ENCODE assay signal across 26 cellular contexts in the genomic region with DNA sequence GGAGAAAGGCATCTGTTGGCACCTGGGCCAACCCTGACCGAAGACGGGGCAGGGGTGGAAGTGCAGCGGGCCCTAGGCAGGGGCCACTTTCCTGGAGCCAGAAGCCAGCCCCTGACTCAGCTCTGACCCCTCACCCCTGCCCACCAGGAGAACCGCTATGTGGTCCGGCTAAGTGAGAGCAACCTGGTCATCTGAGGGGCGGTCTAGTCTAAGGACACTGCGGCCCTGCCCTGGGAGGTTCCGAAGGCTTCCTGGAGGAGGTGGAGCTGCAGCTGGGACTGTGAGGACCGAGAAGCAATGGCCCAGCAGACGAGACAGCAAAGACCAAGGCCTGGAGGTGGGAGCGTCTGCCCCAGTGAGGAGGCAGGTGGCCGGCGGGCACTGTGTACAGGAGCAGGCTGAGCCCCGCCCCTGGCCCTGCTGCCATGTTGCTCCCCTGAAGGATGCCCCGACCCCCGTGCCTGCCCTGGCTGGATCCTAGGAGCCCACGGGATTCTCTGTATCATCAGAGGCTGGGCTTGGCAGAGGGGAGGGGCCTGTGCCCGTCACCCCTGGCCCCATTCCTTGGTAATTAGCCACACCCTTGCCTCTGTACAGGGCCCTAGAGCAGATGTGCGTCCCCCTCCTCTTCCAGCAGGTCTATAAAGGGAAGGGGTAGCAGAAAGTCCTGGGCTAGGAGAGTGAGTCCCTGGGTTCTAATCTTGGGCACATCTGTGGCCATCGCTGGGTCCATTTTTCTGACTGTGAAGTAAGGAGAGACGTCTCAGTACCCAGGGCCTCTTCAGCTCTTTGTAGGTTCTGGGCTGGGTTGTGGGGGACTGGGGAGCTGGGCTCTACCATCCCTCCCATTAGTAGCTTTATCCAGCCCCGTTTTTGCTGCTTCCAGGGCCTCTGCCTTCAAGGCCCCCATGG. TPM values are rescaled to one million over a fixed set of nuclear protein-coding genes. Genes with fewer than 3 reads are reported as not detected.
DNase-seq lines count a peak whose midpoint lies in the region; ATAC-seq, FAIRE-seq and TF ChIP-seq lines count a peak whose summit lies in the region.
"Had no signal": no experiment of that assay in that cellular context is flagged by ENCODE, and none has a peak within 500 bp of the region (broad histone marks: within the 10 kb centered on the region; RNA-seq: fewer than 3 reads in every experiment).

No MANE protein-coding gene starts in this region.

- H3K9ac ChIP-seq in BLaER1, result 0 out of 2 replicates have a peak overlapping the region, but pooled peaks have one; percentile 10
- no peak overlapping the region for H3K9ac ChIP-seq in H9 (ENCODE audit: extremely low read depth, insufficient read length, low read length)

- H3K9me3 ChIP-seq in BLaER1 (no peaks in the 10 kb centered on the region), H9 (ENCODE audit: control insufficient read depth, low read depth, low read length) (no peaks in the 10 kb centered on the region), neutrophil (no peaks in the 10 kb centered on the region), tibial artery (no peaks in the 10 kb centered on the region)
- H3K9me3 ChIP-seq: lower lobe of right lung, upper lobe of left lung had no signal

- H3K4me1 ChIP-seq in BLaER1 (peaks cover 54% of the 10 kb centered on the region), H9 (ENCODE audit: insufficient read depth, low read length) (no peaks in the 10 kb centered on the region), neutrophil (ENCODE audit: control insufficient read depth in 1 of 2, insufficient read depth in 1 of 2, low read depth in 1 of 2, low read length in 1 of 2) (peaks cover 16 to 17% of the 10 kb centered on the region in 2 experiments), tibial artery (peaks cover 0 to 15% (median 9%) of the 10 kb centered on the region in 4 donors)

- H3K27me3 ChIP-seq in BLaER1, result no peaks in the 10 kb centered on the region
- no peaks in the 10 kb centered on the region for H3K27me3 ChIP-seq in H9 (ENCODE audit: insufficient read depth, low read length)
- H3K27me3 ChIP-seq in neutrophil, result no peaks in the 10 kb centered on the region
- H3K27me3 ChIP-seq in tibial artery, result no peaks in the 10 kb centered on the region
- H3K27me3 ChIP-seq: upper lobe of left lung had no signal

- H2BK20ac ChIP-seq in H9 (ENCODE audit: low read depth, low read length, poor library complexity, severe bottlenecking), result no peak overlapping the region

- H3K14ac ChIP-seq in H9 (ENCODE audit: insufficient read depth, low read length), result no peak overlapping the region

- H3K27me3 Mint-ChIP-seq in H9 (ENCODE audit: low read depth), result peaks cover 2% of the 10 kb centered on the region
- H3K27me3 Mint-ChIP-seq in dendritic cell treated with granulocyte-macrophage colony-stimulating factor and Interleukin-4, amounts not matched to agents 40 ng/mL and 50 ng/mL, for 4 days, result no peaks in the 10 kb centered on the region
- H3K27me3 Mint-ChIP-seq: activated naive CD8-positive, alpha-beta T cell treated with anti-CD3 and anti-CD28 coated beads for 36 hours had no signal

- no peak overlapping the region for H2BK5ac ChIP-seq in H9 (ENCODE audit: insufficient read length, low read length)

- no peak overlapping the region for H3K56ac ChIP-seq in H9 (ENCODE audit: insufficient read length, low read depth, low read length)

- FAIRE-seq in urothelium cell line (lab: Jason Lieb, UNC), result no peak

- H3K9me3 Mint-ChIP-seq in H9, result no peaks in the 10 kb centered on the region
- no peaks in the 10 kb centered on the region for H3K9me3 Mint-ChIP-seq in dendritic cell treated with granulocyte-macrophage colony-stimulating factor and Interleukin-4, amounts not matched to agents 40 ng/mL and 50 ng/mL, for 4 days
- H3K9me3 Mint-ChIP-seq: activated naive CD8-positive, alpha-beta T cell treated with anti-CD3 and anti-CD28 coated beads for 36 hours; HFFc6 had no signal

- no peak for TF ChIP-seq CTCF in H9 (conservative IDR thresholded peaks at IDR 0.05)
- no peak for TF ChIP-seq CTCF in neutrophil (IDR thresholded peaks at IDR 0.05)
- TF ChIP-seq CTCF in tibial artery (IDR thresholded peaks at IDR 0.05), result no peak

- no peak overlapping the region for H4K5ac ChIP-seq in H9 (ENCODE audit: insufficient read length, low read depth, low read length)

- no peak overlapping the region for H3K27ac ChIP-seq in BLaER1
- H3K27ac ChIP-seq in H9 (ENCODE audit: insufficient read length, low read depth, low read length), result no peak overlapping the region
- H3K27ac ChIP-seq in neutrophil, result peak overlapping the region; percentile 99
- H3K27ac ChIP-seq in tibial artery, result no peak overlapping the region
- H3K27ac ChIP-seq: lower lobe of right lung, upper lobe of left lung had no signal

- no peak overlapping the region for H2AK5ac ChIP-seq in H9 (ENCODE audit: insufficient read length, low read length)

- H3K23me2 ChIP-seq in H9 (ENCODE audit: insufficient read length, low read depth, low read length, poor library complexity, severe bottlenecking), result no peaks in the 10 kb centered on the region

- no peaks in the 10 kb centered on the region for H3K79me2 ChIP-seq in H9 (ENCODE audit: insufficient read depth, low read length)

- no peak overlapping the region for H2AFZ ChIP-seq in H9 (ENCODE audit: low read length)

- no peak overlapping the region for H3K23ac ChIP-seq in H9 (ENCODE audit: insufficient read length, low read depth, low read length)

- intact Hi-C loops in dendritic cell treated with granulocyte-macrophage colony-stimulating factor and Interleukin-4, amounts not matched to agents 40 ng/mL and 50 ng/mL, for 4 days (cut with micrococcal nuclease), result no loop called here
- intact Hi-C loops in tibial artery (cut with DNase I; ENCODE audit: low total_unique reads), result loop anchor here (10.0 kb wide), 1 partner anchor 211 kb away; no protein-coding TSS in a partner anchor

- no peaks in the 10 kb centered on the region for H3K79me1 ChIP-seq in H9 (ENCODE audit: insufficient read depth, low read depth, low read length, poor library complexity, severe bottlenecking)

- H4K20me1 ChIP-seq in BLaER1, result peaks cover 49% of the 10 kb centered on the region
- H4K20me1 ChIP-seq in H9 (ENCODE audit: control insufficient read depth, insufficient read depth, insufficient read length), result no peaks in the 10 kb centered on the region

- H3K4ac ChIP-seq in H9 (ENCODE audit: low read depth, low read length), result no peak overlapping the region

- no peak overlapping the region for H3K4me2 ChIP-seq in BLaER1
- H3K4me2 ChIP-seq in H9 (ENCODE audit: insufficient read depth, insufficient read length, low read length), result no peak overlapping the region

- DNase-seq in H9 (no peak), DMS 273 (lab: John Stamatoyannopoulos, UW; ENCODE audit: unreplicated experiment) (no peak), tibial artery (no peak), urothelium cell line (ENCODE audit: low spot score) (no peak)
- DNase-seq: activated CD4-positive, alpha-beta T cell treated with anti-CD3 and anti-CD28 coated beads for 4 hours; activated effector memory CD4-positive, alpha-beta T cell treated with Interleukin-2 at 50 U/mL for 16 hours; activated naive CD8-positive, alpha-beta T cell treated with anti-CD3 and anti-CD28 coated beads for 36 hours; activated T-cell treated with anti-CD3 and anti-CD28 coated beads for 4 hours; C1 segment of cervical spinal cord; effector CD4-positive, alpha-beta T cell; erythroblast; head of caudate nucleus; HFFc6; lower lobe of right lung; NCI-H1694 treated with DMSO at 0.1 percent for 48 hours; NCI-H2171; NCI-H510A; nucleus accumbens; stimulated activated CD4-positive, alpha-beta T cell treated with anti-CD3 and anti-CD28 coated beads, Interleukin-2, amount 100 ng/mL, for 48 hours; T-helper 2 cell had no signal

- H2BK120ac ChIP-seq in H9 (ENCODE audit: low read depth, low read length, poor library complexity, severe bottlenecking), result no peak overlapping the region

- peaks cover 0 to 3% (median 0%) of the 10 kb centered on the region in 3 experiments; a peak in 1 of 7 replicates for H3K36me3 Mint-ChIP-seq in H9 (ENCODE audit: insufficient read depth in 1 of 3, low read depth in 3 of 3)
- H3K36me3 Mint-ChIP-seq in dendritic cell treated with granulocyte-macrophage colony-stimulating factor and Interleukin-4, amounts not matched to agents 40 ng/mL and 50 ng/mL, for 4 days (ENCODE audit: low read depth), result peaks cover 100% of the 10 kb centered on the region
- H3K36me3 Mint-ChIP-seq: activated naive CD8-positive, alpha-beta T cell treated with anti-CD3 and anti-CD28 coated beads for 36 hours had no signal

- H3K4me3 ChIP-seq in BLaER1 (no peak overlapping the region), neutrophil (ENCODE audit: low read depth in 1 of 2, low read length in 1 of 2) (no peak overlapping the region), tibial artery (no peak overlapping the region)
- H3K4me3 ChIP-seq: lower lobe of right lung, upper lobe of left lung had no signal

- H3K36me3 ChIP-seq in BLaER1 (peaks cover 89% of the 10 kb centered on the region), neutrophil (peaks cover 100% of the 10 kb centered on the region), tibial artery (no peaks in the 10 kb centered on the region)

- no CpG with 5 or more reads among the region's 22 CpGs for WGBS in H9 (ENCODE audit: extremely low coverage, insufficient read length, low lambda C conversion rate)

- H2BK15ac ChIP-seq in H9 (ENCODE audit: low read depth, low read length), result no peak overlapping the region

- H3K18ac ChIP-seq in H9 (ENCODE audit: insufficient read length, low read depth, low read length), result no peak overlapping the region

- H3K4me3 Mint-ChIP-seq in H9, result no peak overlapping the region
- no peak overlapping the region for H3K4me3 Mint-ChIP-seq in dendritic cell treated with granulocyte-macrophage colony-stimulating factor and Interleukin-4, amounts not matched to agents 40 ng/mL and 50 ng/mL, for 4 days
- H3K4me3 Mint-ChIP-seq: activated naive CD8-positive, alpha-beta T cell treated with anti-CD3 and anti-CD28 coated beads for 36 hours; HFFc6 had no signal

- H4K91ac ChIP-seq in H9 (ENCODE audit: insufficient read length, low read depth, low read length), result no peak overlapping the region

- H4K8ac ChIP-seq in H9 (replicated peaks; ENCODE audit: insufficient read length, low read depth, low read length), result no peak overlapping the region

- no peak for ATAC-seq in HG03039 (IDR thresholded peaks at IDR 0.05; ENCODE audit: unreplicated experiment)
- ATAC-seq: SK-N-SH treated with all-trans-retinoic acid at 6 μM for 48 hours had no signal

- peak overlapping the region in 2 of 3 experiments; percentile 63 to 96; a peak in 2 of 7 replicates for H3K27ac Mint-ChIP-seq in H9
- peak overlapping the region; percentile 13 for H3K27ac Mint-ChIP-seq in dendritic cell treated with granulocyte-macrophage colony-stimulating factor and Interleukin-4, amounts not matched to agents 40 ng/mL and 50 ng/mL, for 4 days
- H3K27ac Mint-ChIP-seq: activated naive CD8-positive, alpha-beta T cell treated with anti-CD3 and anti-CD28 coated beads for 36 hours; HFFc6 had no signal

- no peak overlapping the region for H2BK12ac ChIP-seq in H9 (ENCODE audit: insufficient read length, low read depth, low read length)

- no peak overlapping the region for H3T11ph ChIP-seq in H9 (ENCODE audit: low read length)

- peaks cover 7 to 8% of the 10 kb centered on the region in 2 experiments for H3K4me1 Mint-ChIP-seq in H9
- H3K4me1 Mint-ChIP-seq in dendritic cell treated with granulocyte-macrophage colony-stimulating factor and Interleukin-4, amounts not matched to agents 40 ng/mL and 50 ng/mL, for 4 days (ENCODE audit: low read depth), result peaks cover 82% of the 10 kb centered on the region

RNA-seq across cellular contexts. Expression of a gene that starts 19.4 kb away (rescaled TPM):
- total RNA-seq in H9 (2021), result 10.2 TPM in 2 replicates
